10 cellular contexts compared by ENCODE assay signal in the genomic region with DNA sequence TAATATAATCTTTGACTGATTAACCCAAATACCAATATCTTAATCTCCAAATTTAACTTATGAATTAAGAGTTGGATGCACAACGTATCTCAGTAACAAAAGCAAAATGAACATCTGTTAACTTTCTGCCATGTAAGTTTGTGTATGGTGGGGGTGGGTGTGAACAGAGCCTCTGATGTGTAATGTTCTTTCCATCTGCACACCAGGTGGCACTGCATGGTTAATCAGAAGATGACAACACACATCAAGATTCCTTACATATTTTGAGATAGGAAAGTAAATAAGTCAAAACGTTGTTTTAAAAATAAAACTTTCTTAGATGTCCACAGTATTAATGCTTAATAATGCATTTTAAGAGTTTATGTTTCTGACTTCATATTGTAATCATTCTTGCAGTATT.
A peak's percentile ranks its signal among the peaks of the same experiment; 100 is the strongest.
DNase-seq lines count a peak whose midpoint lies in the region; ATAC-seq and TF ChIP-seq lines count a peak whose summit lies in the region.
"Had no signal": no experiment of that assay in that cellular context is flagged by ENCODE, and none has a peak within 500 bp of the region (broad histone marks: within the 10 kb centered on the region; RNA-seq: fewer than 3 reads in every experiment).

No MANE protein-coding gene starts in this region.

- ATAC-seq in foreskin keratinocyte, result peak; percentile 57
- ATAC-seq in GM21390 (IDR thresholded peaks at IDR 0.05; ENCODE audit: unreplicated experiment), result no peak
- ATAC-seq in GM18517 (IDR thresholded peaks at IDR 0.05; ENCODE audit: unreplicated experiment), result no peak
- ATAC-seq: naive thymus-derived CD4-positive, alpha-beta T cell had no signal

- no TSS peak for BruUV-seq in PC-9 (replicated peaks; lab: Mats Ljungman, UMichigan)

- no peak overlapping the region for H3K4me3 ChIP-seq in PC-9

- no peaks in the 10 kb centered on the region for H3K4me1 ChIP-seq in PC-9 (replicated peaks; ENCODE audit: insufficient read depth)
- no peaks in the 10 kb centered on the region for H3K4me1 ChIP-seq in foreskin keratinocyte

- H3K4me2 ChIP-seq in PC-9, result no peak overlapping the region

- POLR2A ChIA-PET in PC-9 (lab: Charles Lee; ENCODE audit: unreplicated experiment), result no interaction called here

- H3K79me2 ChIP-seq in PC-9 (ENCODE audit: low read depth), result no peaks in the 10 kb centered on the region

- TF ChIP-seq CTCF in PC-9 (conservative IDR thresholded peaks at IDR 0.05), result peak; percentile 58
- TF ChIP-seq CTCF in foreskin keratinocyte (conservative IDR thresholded peaks at IDR 0.05), result peak; percentile 58

- H4K20me1 ChIP-seq in PC-9 (ENCODE audit: insufficient read depth), result no peaks in the 10 kb centered on the region

- H3K36me3 ChIP-seq in PC-9 (ENCODE audit: low read depth), result no peaks in the 10 kb centered on the region

- no peaks in the 10 kb centered on the region for H3K9me3 ChIP-seq in PC-9 (ENCODE audit: insufficient read depth, low read depth)

- DNase-seq in AG20443 (ENCODE audit: low spot score), result peak; percentile 54
- peak; percentile 79 for DNase-seq in HCEC 1CT
- DNase-seq in PC-9, result no peak
- peak in 1 of 2 donors; percentile 35 for DNase-seq in foreskin keratinocyte
- DNase-seq in DMS153 treated with DMSO at 0.1 percent for 48 hours (lab: John Stamatoyannopoulos, UW; ENCODE audit: unreplicated experiment), result no peak
- no peak for DNase-seq in activated naive CD4-positive, alpha-beta T cell treated with Interleukin-2 at 50 U/mL for 16 hours
- DNase-seq: NCI-H345 had no signal

- H3K27me3 ChIP-seq in PC-9 (ENCODE audit: insufficient read depth, low read depth), result no peaks in the 10 kb centered on the region
- H3K27me3 ChIP-seq in foreskin keratinocyte, result no peaks in the 10 kb centered on the region

- CTCF ChIA-PET in PC-9 (lab: Charles Lee), result no interaction called here

- H3K27ac ChIP-seq in PC-9 (no peak overlapping the region), foreskin keratinocyte (no peak overlapping the region)

- no peaks in the 10 kb centered on the region for H3K9me2 ChIP-seq in PC-9 (ENCODE audit: insufficient read depth)

- H3F3A ChIP-seq in PC-9 (ENCODE audit: insufficient read depth, low read depth), result no peaks in the 10 kb centered on the region

- H2AFZ ChIP-seq in PC-9, result no peak overlapping the region

- intact Hi-C loops in PC-9 (cut with micrococcal nuclease; ENCODE audit: unreplicated experiment), result loop anchor here (5.0 kb wide), 1 partner anchor 383 kb away; no protein-coding TSS in a partner anchor

Comparison
In these comparisons a context has a peak if more than half of its experiments do, and no peak if none do; other contexts are left out.
1. DNase-seq: peak in AG20443 (single experiment) and HCEC 1CT (single experiment); none in PC-9 (0 of 2), DMS153 treated with DMSO at 0.1 percent for 48 hours (single experiment) and activated naive CD4-positive, alpha-beta T cell treated with Interleukin-2 at 50 U/mL for 16 hours (single experiment).